In genomic region chr1:47189844-47190562, GRCh38 we compare ENCODE assay signal across 10 cellular contexts.
DNase-seq lines count a peak whose midpoint lies in the region; ATAC-seq lines count a peak whose summit lies in the region.
"Had no signal": no experiment of that assay in that cellular context is flagged by ENCODE, and none has a peak within 500 bp of the region (broad histone marks: within the 10 kb centered on the region; RNA-seq: fewer than 3 reads in every experiment).

A gene with protein sequence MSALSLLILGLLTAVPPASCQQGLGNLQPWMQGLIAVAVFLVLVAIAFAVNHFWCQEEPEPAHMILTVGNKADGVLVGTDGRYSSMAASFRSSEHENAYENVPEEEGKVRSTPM (minus strand): TSS chr1:47190036. CDS start chr1:47189932, 104 bp downstream.

- H3K27ac ChIP-seq in muscle layer of duodenum (ENCODE audit: low read length): peak within 1 kb of the TSS; percentile 56
- H3K27ac ChIP-seq: dorsolateral prefrontal cortex had no signal

- peaks cover 0 to 5% of the 10 kb centered on the region in 2 donors for H3K4me1 ChIP-seq in muscle layer of duodenum (ENCODE audit: control insufficient read depth in 1 of 2, insufficient read depth in 2 of 2, low read length in 2 of 2)

- no peak within 1 kb of the TSS for H3K4me3 Mint-ChIP-seq in effector memory CD8-positive, alpha-beta T cell

- H3K27me3 ChIP-seq in muscle layer of duodenum (ENCODE audit: low read depth, low read length): no peaks in the 10 kb centered on the region

- peaks cover 0 to 4% of the 10 kb centered on the region in 2 donors for H3K4me1 Mint-ChIP-seq in effector memory CD8-positive, alpha-beta T cell (ENCODE audit: low read depth in 2 of 2)

- H3K36me3 ChIP-seq in muscle layer of duodenum (ENCODE audit: control insufficient read depth in 1 of 2, insufficient read depth in 2 of 2, low read length in 2 of 2): no peaks in the 10 kb centered on the region

- H3K27ac Mint-ChIP-seq in effector memory CD8-positive, alpha-beta T cell: no peak within 1 kb of the TSS

- peaks cover 8 to 45% of the 10 kb centered on the region in 2 donors for H3K27me3 Mint-ChIP-seq in effector memory CD8-positive, alpha-beta T cell

- H3K4me3 ChIP-seq in muscle layer of duodenum (ENCODE audit: low read depth in 1 of 2, low read length in 2 of 2): peak within 1 kb of the TSS in 1 of 2 donors; percentile 12
- H3K4me3 ChIP-seq: dorsolateral prefrontal cortex had no signal

- no peak for ATAC-seq in GM21381 (IDR thresholded peaks at IDR 0.05; ENCODE audit: unreplicated experiment)
- ATAC-seq in GM18907 (IDR thresholded peaks at IDR 0.05; ENCODE audit: unreplicated experiment): no peak
- no peak for ATAC-seq in effector memory CD8-positive, alpha-beta T cell (replicated peaks)

- no peaks in the 10 kb centered on the region for H3K36me3 Mint-ChIP-seq in effector memory CD8-positive, alpha-beta T cell (ENCODE audit: insufficient read depth)

- no peaks in the 10 kb centered on the region for H3K9me3 ChIP-seq in muscle layer of duodenum (ENCODE audit: control insufficient read depth in 1 of 2, low read length in 2 of 2)

- DNase-seq in AG08395 (ENCODE audit: low spot score): peak; percentile 90
- peak; percentile 80 for DNase-seq in NCI-H2029 (lab: John Stamatoyannopoulos, UW)
- peak; percentile 76 for DNase-seq in fibroblast of gingiva (ENCODE audit: low read depth)
- DNase-seq in NCI-H1694 (lab: John Stamatoyannopoulos, UW): no peak
- DNase-seq in effector memory CD8-positive, alpha-beta T cell: no peak
- DNase-seq: stimulated activated CD4-positive, alpha-beta T cell treated with anti-CD3 and anti-CD28 coated beads, Interleukin-2, amount 100 ng/mL, for 48 hours had no signal

- no peaks in the 10 kb centered on the region for H3K9me3 Mint-ChIP-seq in effector memory CD8-positive, alpha-beta T cell

Comparison
In these comparisons a context has a peak if more than half of its experiments do, and no peak if none do; other contexts are left out.
1. DNase-seq: peak in AG08395 (single experiment), NCI-H2029 (single experiment) and fibroblast of gingiva (single experiment); none in NCI-H1694 (single experiment) and effector memory CD8-positive, alpha-beta T cell (0 of 3).